Comparison of ENCODE assay signal across 8 cellular contexts in the genomic region with DNA sequence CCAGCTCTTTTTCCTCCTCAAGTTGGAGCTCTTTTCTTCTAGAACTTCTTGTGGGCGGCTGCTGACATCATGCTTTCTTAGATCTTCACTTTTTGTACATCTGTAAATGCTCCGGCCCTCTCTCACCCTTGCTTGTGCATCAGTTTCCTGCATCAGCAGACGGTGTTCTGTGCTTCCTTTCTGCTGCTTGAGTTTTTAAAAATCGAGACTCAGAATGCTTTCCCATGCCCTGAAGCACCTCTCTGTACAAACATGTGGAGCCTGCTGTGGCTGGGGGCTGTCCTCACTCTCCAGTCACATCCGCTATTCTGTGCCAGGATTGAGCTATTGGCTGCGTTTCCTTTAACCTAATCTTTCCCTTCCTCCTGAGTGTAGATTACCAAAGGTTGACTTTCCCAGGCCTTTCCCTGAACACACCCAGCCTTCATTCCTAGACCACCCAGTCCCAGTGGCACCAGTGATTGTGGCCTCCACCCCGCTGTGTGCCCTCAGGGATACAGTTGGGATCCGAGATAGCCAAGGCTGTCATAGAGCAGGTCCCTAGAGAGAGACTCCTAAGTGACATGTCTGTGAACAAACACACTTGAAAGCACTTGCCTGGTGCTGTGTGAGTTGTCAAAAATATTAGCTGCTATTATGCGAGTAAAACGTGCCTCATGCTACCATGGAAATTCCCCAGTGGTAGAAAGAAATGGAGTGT. TPM values are rescaled to one million over a fixed set of nuclear protein-coding genes. Genes with fewer than 3 reads are reported as not detected.
A peak's percentile ranks its signal among the peaks of the same experiment; 100 is the strongest.
DNase-seq lines count a peak whose midpoint lies in the region; ATAC-seq, FAIRE-seq and TF ChIP-seq lines count a peak whose summit lies in the region.

No MANE protein-coding gene starts in this region.

- CTCF ChIA-PET in CD4-positive, alpha-beta T cell (lab: Charles Lee) = interaction anchor here (0.8 to 2.3 kb wide), 3 partner anchors 11 to 50 kb away, joined by 3 to 10 read pairs (median 3); no protein-coding TSS in a partner anchor

- H3K4me1 ChIP-seq in pancreas = peaks cover 13 to 15% (median 13%) of the 10 kb centered on the region in 3 donors

- peaks cover 46% of the 10 kb centered on the region for H3K36me3 Mint-ChIP-seq in CD4-positive, alpha-beta T cell (ENCODE audit: low read depth)

- no peaks in the 10 kb centered on the region for H3K27me3 ChIP-seq in CD4-positive, alpha-beta T cell (ENCODE audit: control insufficient read depth, insufficient read depth, low read length)
- H3K27me3 ChIP-seq in pancreas = no peaks in the 10 kb centered on the region

- DNase-seq in CD4-positive, alpha-beta T cell = peak in 9 of 10 experiments; percentile 15 to 52 (median 26)
- DNase-seq in activated CD4-positive, alpha-beta T cell treated with anti-CD3 and anti-CD28 coated beads, Interleukin-2, amount 50 U/mL, for 1 hour = peak; percentile 35
- DNase-seq in epithelial cell of esophagus (ENCODE audit: low read depth) (peak; percentile 10), pancreas (peak in 3 of 6 donors; percentile 45 to 55 (median 48)), NOMO-1 treated with DMSO at 0.1 percent for 48 hours (lab: John Stamatoyannopoulos, UW; ENCODE audit: unreplicated experiment) (no peak), GM20000 (ENCODE audit: low spot score) (no peak), NCI-H526 treated with DMSO at 0.1 percent for 48 hours (lab: John Stamatoyannopoulos, UW) (no peak), GM19240 (ENCODE audit: insufficient read length, low spot score) (no peak)

- intact Hi-C loops in CD4-positive, alpha-beta T cell (cut with DNase I, micrococcal nuclease) = no loop called here
- intact Hi-C loops in pancreas (cut with DNase I) = no loop called here

- peak overlapping the region; percentile 72 for H3K27ac Mint-ChIP-seq in CD4-positive, alpha-beta T cell

- H3K4me3 Mint-ChIP-seq in CD4-positive, alpha-beta T cell = peak overlapping the region; percentile 8

- no peak for TF ChIP-seq CTCF in CD4-positive, alpha-beta T cell (IDR thresholded peaks at IDR 0.05)
- no peak for TF ChIP-seq CTCF in epithelial cell of esophagus (IDR thresholded peaks at IDR 0.05; ENCODE audit: insufficient read depth, low read depth, low read length, missing control alignments)
- TF ChIP-seq CTCF in pancreas (IDR thresholded peaks at IDR 0.05) = no peak
- no peak for TF ChIP-seq CTCF in GM20000 (IDR thresholded peaks at IDR 0.05; ENCODE audit: extremely low read depth, missing control alignments)

- FAIRE-seq in pancreas (lab: Jason Lieb, UNC) = no peak

- no peaks in the 10 kb centered on the region for H3K27me3 Mint-ChIP-seq in CD4-positive, alpha-beta T cell

- POLR2A ChIA-PET in CD4-positive, alpha-beta T cell (lab: Charles Lee) = interaction anchor here (0.8 to 1.6 kb wide), 3 partner anchors 42 to 249 kb away, joined by 3 to 5 read pairs (median 5); a partner anchor contains a TSS

- peak; percentile 93 for ATAC-seq in CD4-positive, alpha-beta T cell (ENCODE audit: poor library complexity)
- ATAC-seq in pancreas = peak; percentile 89 to 96 (median 94)

- peaks cover 30% of the 10 kb centered on the region for H3K4me1 Mint-ChIP-seq in CD4-positive, alpha-beta T cell (ENCODE audit: low read depth)

- H3K36me3 ChIP-seq in pancreas = peaks cover 0 to 10% (median 0%) of the 10 kb centered on the region in 3 donors

- no peak overlapping the region for H3K4me3 ChIP-seq in epithelial cell of esophagus (ENCODE audit: low read length)
- no peak overlapping the region for H3K4me3 ChIP-seq in pancreas

- H3K9me3 ChIP-seq in CD4-positive, alpha-beta T cell (ENCODE audit: control insufficient read depth, low read length) = no peaks in the 10 kb centered on the region
- no peaks in the 10 kb centered on the region for H3K9me3 ChIP-seq in pancreas

- WGBS in pancreas, 2 donors = 49 to 51% methylated on average over 10 of the region's 10 CpGs

- no peaks in the 10 kb centered on the region for H3K9me3 Mint-ChIP-seq in CD4-positive, alpha-beta T cell

- H3K27ac ChIP-seq in CD4-positive, alpha-beta T cell (ENCODE audit: low read depth, low read length) = peak overlapping the region; percentile 23
- peak overlapping the region in 3 of 4 donors; percentile 6 to 52 (median 33) for H3K27ac ChIP-seq in pancreas

RNA-seq across cellular contexts. Expression of a gene that starts 41.9 kb away (rescaled TPM):
- 10 to 100 TPM; 43.8 to 49.1 TPM for total RNA-seq in CD4-positive, alpha-beta T cell
- total RNA-seq in pancreas = 10 to 100 TPM; 11.4 to 23.1 (median 15.2) TPM
- polyA plus RNA-seq in pancreas = 10 to 100 TPM; 22.6 to 25.4 TPM

Comparison
In these comparisons a context has a peak if more than half of its experiments do, and no peak if none do; other contexts are left out.
1. DNase-seq: peak in CD4-positive, alpha-beta T cell (9 of 10), activated CD4-positive, alpha-beta T cell treated with anti-CD3 and anti-CD28 coated beads, Interleukin-2, amount 50 U/mL, for 1 hour (single experiment) and epithelial cell of esophagus (single experiment); none in NOMO-1 treated with DMSO at 0.1 percent for 48 hours (single experiment), GM20000 (single experiment), NCI-H526 treated with DMSO at 0.1 percent for 48 hours (single experiment) and GM19240 (single experiment).